ENCODE assay signal across 8 cellular contexts in genomic region chr1:207963429-207964194, GRCh38. TPM values are rescaled to one million over a fixed set of nuclear protein-coding genes. Genes with fewer than 3 reads are reported as not detected.
A peak's percentile ranks its signal among the peaks of the same experiment; 100 is the strongest.
DNase-seq lines count a peak whose midpoint lies in the region; ATAC-seq and TF ChIP-seq lines count a peak whose summit lies in the region.

No MANE protein-coding gene starts in this region.

- in situ Hi-C loops in IMR-90 (cut with MboI; ENCODE audit: low sequenced_read_pairs), result loop anchor here (10.0 kb wide), 1 partner anchor 139 kb away; no protein-coding TSS in a partner anchor

- peak overlapping the region; percentile 64 for H2BK5ac ChIP-seq in IMR-90 (ENCODE audit: low read depth, low read length, poor library complexity, severe bottlenecking)

- dilution Hi-C loops in IMR-90 (cut with HindIII; ENCODE audit: low sequenced_read_pairs, unreplicated experiment), result no loop called here

- H3K79me1 ChIP-seq in IMR-90 (ENCODE audit: low read depth in 1 of 2, low read length in 2 of 2), result peaks cover 0 to 6% of the 10 kb centered on the region in 2 experiments; a peak in 1 of 4 replicates

- no peak overlapping the region for H2BK20ac ChIP-seq in IMR-90 (ENCODE audit: low read depth, low read length)

- H4K8ac ChIP-seq in IMR-90 (ENCODE audit: low read depth in 2 of 2, low read length in 2 of 2), result peak overlapping the region; percentile 97 to 99

- no TSS peak for BruUV-seq in IMR-90 (replicated peaks; lab: Mats Ljungman, UMichigan)

- peaks cover 10 to 20% (median 16%) of the 10 kb centered on the region in 3 donors for H3K4me1 Mint-ChIP-seq in naive B cell
- H3K4me1 Mint-ChIP-seq in stimulated activated effector memory CD8-positive, alpha-beta T cell treated with anti-CD3 and anti-CD28 coated beads, Interleukin-12 subunit alpha, Interleukin-12 subunit beta, amount 100 ng/mL, for 72 hours, result peaks cover 11% of the 10 kb centered on the region

- peak; percentile 78 for ATAC-seq in GM21528 (IDR thresholded peaks at IDR 0.05; ENCODE audit: low FRiP score, unreplicated experiment)
- peak; percentile 91 for ATAC-seq in IMR-90 (ENCODE audit: low read depth)
- ATAC-seq in naive B cell (ENCODE audit: low read depth in 2 of 2), result peak; percentile 78 to 80
- peak; percentile 86 for ATAC-seq in stimulated activated effector memory CD8-positive, alpha-beta T cell treated with anti-CD3 and anti-CD28 coated beads, Interleukin-12 subunit alpha, Interleukin-12 subunit beta, amount 100 ng/mL, for 72 hours

- CTCF ChIA-PET in IMR-90 (lab: Yijun Ruan, JAX), result interaction anchor here (0.6 to 5.4 kb wide), 13 partner anchors 11 to 273 kb away, joined by 3 to 69 read pairs (median 3); no protein-coding TSS in a partner anchor

- WGBS in IMR-90 (ENCODE audit: extremely low coverage in 2 of 2, insufficient read length in 1 of 2), 2 experiments, result 0% methylated on average over 6 of the region's 58 CpGs; no CpG with 5 or more reads in 1 of the 2 experiments
- 0% methylated on average over 1 of the region's 58 CpGs; no CpG with 5 or more reads in 1 of the 2 donors for WGBS in esophagus squamous epithelium, 2 donors

- peak overlapping the region; percentile 70 for H3K4me2 ChIP-seq in IMR-90 (ENCODE audit: low read depth, low read length)

- peak overlapping the region; percentile 84; the same call in 1 of the 2 replicates for H3K23ac ChIP-seq in IMR-90 (ENCODE audit: low read depth, low read length)

- H3K4me1 ChIP-seq in IMR-90 (ENCODE audit: control insufficient read depth, insufficient read depth, low read length), result peaks cover 3% of the 10 kb centered on the region
- peaks cover 24 to 61% (median 28%) of the 10 kb centered on the region in 3 donors for H3K4me1 ChIP-seq in esophagus squamous epithelium

- peak overlapping the region; percentile 30; the same call in 1 of the 2 replicates for H3K18ac ChIP-seq in IMR-90 (ENCODE audit: low read depth, low read length)

- 0 out of 2 replicates have a peak overlapping the region, but pooled peaks have one; percentile 53 for H2AK5ac ChIP-seq in IMR-90 (ENCODE audit: low read depth, low read length)

- intact Hi-C loops in IMR-90 (cut with micrococcal nuclease), result loop anchor here (1.0 kb wide), 2 partner anchors 78 to 135 kb away; no protein-coding TSS in a partner anchor
- intact Hi-C loops in esophagus squamous epithelium (cut with DNase I), result loop anchor here (10.0 kb wide), 1 partner anchor 139 kb away; no protein-coding TSS in a partner anchor

- H2BK15ac ChIP-seq in IMR-90 (ENCODE audit: low read depth, low read length), result no peak overlapping the region

- TF ChIP-seq CTCF in IMR-90 (conservative IDR thresholded peaks at IDR 0.05; ENCODE audit: low read depth, low read length), result peak; percentile 100
- peak; percentile 97 to 100 (median 100) for TF ChIP-seq CTCF in esophagus squamous epithelium (IDR thresholded peaks at IDR 0.05)

- H3K27ac ChIP-seq in IMR-90 (ENCODE audit: insufficient read depth, low read length) (peak overlapping the region; percentile 66), esophagus squamous epithelium (peak overlapping the region; percentile 89 to 95 (median 94))

- peak overlapping the region in 2 of 6 donors; percentile 66 to 89 for H3K27ac Mint-ChIP-seq in naive B cell
- peak overlapping the region; percentile 79 for H3K27ac Mint-ChIP-seq in stimulated activated effector memory CD8-positive, alpha-beta T cell treated with anti-CD3 and anti-CD28 coated beads, Interleukin-12 subunit alpha, Interleukin-12 subunit beta, amount 100 ng/mL, for 72 hours

- H3K14ac ChIP-seq in IMR-90 (replicated peaks; ENCODE audit: low read depth, low read length), result peak overlapping the region; percentile 95

- peak overlapping the region; percentile 79 for H4K91ac ChIP-seq in IMR-90 (ENCODE audit: insufficient read depth, low read depth, low read length)

- H4K20me1 ChIP-seq in IMR-90 (ENCODE audit: insufficient read depth, low read length), result no peaks in the 10 kb centered on the region

- H2AK9ac ChIP-seq in IMR-90 (replicated peaks; ENCODE audit: low read depth, low read length, poor library complexity), result peak overlapping the region; percentile 93

- H3K27me3 Mint-ChIP-seq in naive B cell, result peaks cover 30 to 39% (median 38%) of the 10 kb centered on the region in 3 donors

- H3K27me3 ChIP-seq in IMR-90 (ENCODE audit: control insufficient read depth, insufficient read depth, low read length) (peaks cover 3% of the 10 kb centered on the region; the same call in 1 of the 2 replicates), esophagus squamous epithelium (peaks cover 0 to 11% (median 0%) of the 10 kb centered on the region in 4 donors)

- H3K4me3 Mint-ChIP-seq in naive B cell, result peak overlapping the region; percentile 72 to 96 (median 89)
- peak overlapping the region; percentile 76 for H3K4me3 Mint-ChIP-seq in stimulated activated effector memory CD8-positive, alpha-beta T cell treated with anti-CD3 and anti-CD28 coated beads, Interleukin-12 subunit alpha, Interleukin-12 subunit beta, amount 100 ng/mL, for 72 hours

- H3K4me3 ChIP-seq in IMR-90 (ENCODE audit: insufficient read depth, low read depth, low read length), result peak overlapping the region; percentile 45
- peak overlapping the region; percentile 66 to 71 (median 68) for H3K4me3 ChIP-seq in esophagus squamous epithelium

- TF ChIP-seq POLR2A in IMR-90 (IDR thresholded peaks at IDR 0.05; ENCODE audit: low read depth, low read length), result peak; percentile 34
- TF ChIP-seq POLR2A in esophagus squamous epithelium (IDR thresholded peaks at IDR 0.05), result peak in 3 of 4 donors; percentile 71 to 92 (median 76)

- H3K9me3 Mint-ChIP-seq in naive B cell, result no peaks in the 10 kb centered on the region
- no peaks in the 10 kb centered on the region for H3K9me3 Mint-ChIP-seq in stimulated activated effector memory CD8-positive, alpha-beta T cell treated with anti-CD3 and anti-CD28 coated beads, Interleukin-12 subunit alpha, Interleukin-12 subunit beta, amount 100 ng/mL, for 72 hours

- POLR2A ChIA-PET in IMR-90 (lab: Charles Lee; ENCODE audit: unreplicated experiment), result interaction anchor here (0.6 to 1.9 kb wide), 2 partner anchors 78 to 95 kb away, joined by 4 to 10 read pairs; no protein-coding TSS in a partner anchor

- peak overlapping the region; percentile 96 for H3K4ac ChIP-seq in IMR-90 (ENCODE audit: low read depth, low read length)

- H3K9me3 ChIP-seq in IMR-90 (ENCODE audit: control insufficient read depth, insufficient read depth, low read length) (no peaks in the 10 kb centered on the region), esophagus squamous epithelium (no peaks in the 10 kb centered on the region)

- H3K36me3 Mint-ChIP-seq in naive B cell, result no peaks in the 10 kb centered on the region
- H3K36me3 Mint-ChIP-seq in stimulated activated effector memory CD8-positive, alpha-beta T cell treated with anti-CD3 and anti-CD28 coated beads, Interleukin-12 subunit alpha, Interleukin-12 subunit beta, amount 100 ng/mL, for 72 hours, result peaks cover 10% of the 10 kb centered on the region

- H3K9ac ChIP-seq in IMR-90 (ENCODE audit: low read depth, low read length), result peak overlapping the region; percentile 74

- peak overlapping the region; percentile 98 for H2AFZ ChIP-seq in IMR-90 (replicated peaks; ENCODE audit: low read length, poor library complexity)

- H3K9me1 ChIP-seq in IMR-90 (ENCODE audit: insufficient read depth, low read length), result peaks cover 4% of the 10 kb centered on the region; the same call in 1 of the 2 replicates

- no peaks in the 10 kb centered on the region for H3K36me3 ChIP-seq in IMR-90 (ENCODE audit: control insufficient read depth, insufficient read depth, low read length)
- H3K36me3 ChIP-seq in esophagus squamous epithelium, result no peaks in the 10 kb centered on the region

- peak overlapping the region; percentile 88 for H4K5ac ChIP-seq in IMR-90 (ENCODE audit: low read depth, low read length)

- H3K56ac ChIP-seq in IMR-90 (ENCODE audit: extremely low read depth, insufficient read depth, low read length), result no peak overlapping the region; the same call in 1 of the 2 replicates

- peak; percentile 98 for DNase-seq in DMS53 (lab: John Stamatoyannopoulos, UW)
- DNase-seq in IMR-90, result peak; percentile 75
- peak; percentile 79 for DNase-seq in activated T-helper 1 cell treated with Interleukin-2 at 50 U/mL for 16 hours (ENCODE audit: low read depth)
- peak; percentile 39 for DNase-seq in esophagus squamous epithelium (lab: John Stamatoyannopoulos, UW)
- peak; percentile 79 for DNase-seq in naive B cell
- DNase-seq in stimulated activated effector memory CD8-positive, alpha-beta T cell treated with anti-CD3 and anti-CD28 coated beads, Interleukin-12 subunit alpha, Interleukin-12 subunit beta, amount 100 ng/mL, for 72 hours (ENCODE audit: low spot score in 2 of 2), result peak; percentile 92 to 95

- peak overlapping the region; percentile 77 for H2BK120ac ChIP-seq in IMR-90 (ENCODE audit: low read depth, low read length)

- TF ChIP-seq RAD21 in IMR-90 (IDR thresholded peaks at IDR 0.05; ENCODE audit: low read length), result peak; percentile 98

TF ChIP-seq in IMR-90, 13 proteins besides CTCF, POLR2A, EP300 and RAD21 (continues in another document):
- no peak for TF ChIP-seq ELK1 (IDR thresholded peaks at IDR 0.05; ENCODE audit: borderline replicate concordance, low read depth, low read length)

RNA-seq across cellular contexts. Expression of gene CD34, which starts 52.7 kb away (rescaled TPM):
- total RNA-seq in IMR-90 (2012; rRNA removed) (under 0.01 TPM in 1 of 2 replicates, not detected in the other), esophagus squamous epithelium (10 to 100 TPM in 2 of 4 donors, 1 to 10 TPM in 2; 1.3 to 32.2 (median 11.0) TPM)
- polyA plus RNA-seq in IMR-90 (2012; rRNA removed) (0.14 and 0.16 TPM in 2 replicates), naive B cell (ENCODE audit: low read depth in 6 of 6) (not detected)
- 0.10 and 0.11 TPM in 2 replicates for polyA plus RNA-seq in IMR-90 (2012; cell fraction: cytosol; rRNA removed)
- polyA plus RNA-seq in IMR-90 (2012; cell fraction: nucleus; rRNA removed; ENCODE audit: low replicate concordance), result 0.04 and 0.10 TPM in 2 replicates
- polyA plus RNA-seq in PFSK-1 (2012; ENCODE audit: insufficient read length, low read depth), result not detected

Comparison
In these comparisons a context has a peak if more than half of its experiments do, and no peak if none do; other contexts are left out.
1. Peak in every context shown above with its lines: DNase-seq, ATAC-seq, H3K4me3 ChIP-seq and H3K27ac ChIP-seq.
2. DNase-seq: peak in every context shown above with its lines; median percentile 98 in DMS53; 94 in stimulated activated effector memory CD8-positive, alpha-beta T cell treated with anti-CD3 and anti-CD28 coated beads, Interleukin-12 subunit alpha, Interleukin-12 subunit beta, amount 100 ng/mL, for 72 hours; 79 in activated T-helper 1 cell treated with Interleukin-2 at 50 U/mL for 16 hours; 79 in naive B cell; 75 in IMR-90; 39 in esophagus squamous epithelium.